Comparison of ENCODE assay signal across 16 cellular contexts in genomic region chr14:64970041-64970440, GRCh38. TPM values are rescaled to one million over a fixed set of nuclear protein-coding genes. Genes with fewer than 3 reads are reported as not detected.
DNase-seq lines count a peak whose midpoint lies in the region; ATAC-seq and TF ChIP-seq lines count a peak whose summit lies in the region.
"Had no signal": no experiment of that assay in that cellular context is flagged by ENCODE, and none has a peak within 500 bp of the region (broad histone marks: within the 10 kb centered on the region; RNA-seq: fewer than 3 reads in every experiment).

No MANE protein-coding gene starts in this region.

- peaks cover 16% of the 10 kb centered on the region for H3K4me1 ChIP-seq in CD8-positive, alpha-beta T cell (ENCODE audit: insufficient read depth, low read length)
- H3K4me1 ChIP-seq in KMS-11 (ENCODE audit: low read depth, poor library complexity, severe bottlenecking) (peaks cover 64% of the 10 kb centered on the region), endodermal cell (ENCODE audit: control insufficient read depth, insufficient read depth, low read length) (peaks cover 12% of the 10 kb centered on the region)

- H4K20me1 ChIP-seq in KMS-11 (ENCODE audit: insufficient read depth): no peaks in the 10 kb centered on the region

- peaks cover 25% of the 10 kb centered on the region for H3K4me1 Mint-ChIP-seq in CD8-positive, alpha-beta T cell (ENCODE audit: low read depth)
- H3K4me1 Mint-ChIP-seq in endodermal cell: peaks cover 36% of the 10 kb centered on the region
- H3K4me1 Mint-ChIP-seq in osteocyte (ENCODE audit: unreplicated experiment): peaks cover 34% of the 10 kb centered on the region
- H3K4me1 Mint-ChIP-seq in activated T-cell treated with anti-CD3 and anti-CD28 coated beads, Interleukin-2, amount 50 U/mL, for 4 hours (ENCODE audit: low read depth): peaks cover 8% of the 10 kb centered on the region

- no peak overlapping the region for H2AFZ ChIP-seq in KMS-11 (ENCODE audit: low read depth)

- no peaks in the 10 kb centered on the region for H3K36me3 Mint-ChIP-seq in CD8-positive, alpha-beta T cell
- peaks cover 12% of the 10 kb centered on the region for H3K36me3 Mint-ChIP-seq in endodermal cell (ENCODE audit: low read depth)
- no peaks in the 10 kb centered on the region for H3K36me3 Mint-ChIP-seq in osteocyte (ENCODE audit: unreplicated experiment)
- peaks cover 2% of the 10 kb centered on the region for H3K36me3 Mint-ChIP-seq in activated T-cell treated with anti-CD3 and anti-CD28 coated beads, Interleukin-2, amount 50 U/mL, for 4 hours (ENCODE audit: insufficient read depth)
- H3K36me3 Mint-ChIP-seq: activated naive CD4-positive, alpha-beta T cell treated with anti-CD3 and anti-CD28 coated beads, Interleukin-2, amount 50 U/mL, for 24 hours had no signal

- intact Hi-C loops in CD8-positive, alpha-beta T cell (cut with DNase I, micrococcal nuclease): loop anchor here in 1 of 2 experiments (5.0 kb wide), 1 partner anchor 43 kb away; no protein-coding TSS in a partner anchor

- 90 to 92% methylated on average over 3 of the region's 3 CpGs for WGBS in endodermal cell (ENCODE audit: insufficient coverage in 1 of 2, insufficient read length in 1 of 2), 2 experiments

- no peaks in the 10 kb centered on the region for H3K27me3 ChIP-seq in CD8-positive, alpha-beta T cell (ENCODE audit: insufficient read depth, low read length)
- H3K27me3 ChIP-seq in KMS-11 (ENCODE audit: insufficient read depth, low read depth) (no peaks in the 10 kb centered on the region), endodermal cell (ENCODE audit: control insufficient read depth, insufficient read depth, low read length, poor library complexity, severe bottlenecking) (no peaks in the 10 kb centered on the region)

- no peak overlapping the region for H3K27ac ChIP-seq in CD8-positive, alpha-beta T cell (ENCODE audit: low read depth, low read length)
- H3K27ac ChIP-seq in KMS-11 (peak overlapping the region; percentile 79), endodermal cell (ENCODE audit: low read depth, low read length) (no peak overlapping the region)

- no peaks in the 10 kb centered on the region for H3K36me3 ChIP-seq in CD8-positive, alpha-beta T cell (ENCODE audit: insufficient read depth, low read length)
- H3K36me3 ChIP-seq in KMS-11 (ENCODE audit: insufficient read depth) (no peaks in the 10 kb centered on the region), endodermal cell (ENCODE audit: control insufficient read depth, insufficient read depth, low read length) (no peaks in the 10 kb centered on the region)

- DNase-seq in CD8-positive, alpha-beta T cell: no peak
- no peak for DNase-seq in endodermal cell
- no peak for DNase-seq in osteocyte (ENCODE audit: extremely low spot score, unreplicated experiment)
- no peak for DNase-seq in cortex of kidney (lab: John Stamatoyannopoulos, UW)
- DNase-seq in activated T-cell treated with anti-CD3 and anti-CD28 coated beads, Interleukin-2, amount 50 U/mL, for 4 hours: no peak
- DNase-seq: activated CD4-positive, alpha-beta T cell treated with anti-CD3 and anti-CD28 coated beads for 1 hour; mammary epithelial cell; NCI-H1436; NCI-H526 treated with DMSO at 0.1 percent for 48 hours had no signal

- no peaks in the 10 kb centered on the region for H3K9me3 Mint-ChIP-seq in CD8-positive, alpha-beta T cell
- H3K9me3 Mint-ChIP-seq in endodermal cell (no peaks in the 10 kb centered on the region), osteocyte (ENCODE audit: unreplicated experiment) (no peaks in the 10 kb centered on the region)
- H3K9me3 Mint-ChIP-seq in activated T-cell treated with anti-CD3 and anti-CD28 coated beads, Interleukin-2, amount 50 U/mL, for 4 hours: no peaks in the 10 kb centered on the region
- H3K9me3 Mint-ChIP-seq: activated naive CD4-positive, alpha-beta T cell treated with anti-CD3 and anti-CD28 coated beads, Interleukin-2, amount 50 U/mL, for 24 hours had no signal

- no peaks in the 10 kb centered on the region for H3K27me3 Mint-ChIP-seq in CD8-positive, alpha-beta T cell (ENCODE audit: low read depth)
- H3K27me3 Mint-ChIP-seq in endodermal cell (ENCODE audit: insufficient read depth) (peaks cover 2% of the 10 kb centered on the region), osteocyte (ENCODE audit: unreplicated experiment) (no peaks in the 10 kb centered on the region)
- no peaks in the 10 kb centered on the region for H3K27me3 Mint-ChIP-seq in activated T-cell treated with anti-CD3 and anti-CD28 coated beads, Interleukin-2, amount 50 U/mL, for 4 hours (ENCODE audit: low read depth)
- H3K27me3 Mint-ChIP-seq: activated naive CD4-positive, alpha-beta T cell treated with anti-CD3 and anti-CD28 coated beads, Interleukin-2, amount 50 U/mL, for 24 hours had no signal

- no peak overlapping the region for H3K27ac Mint-ChIP-seq in CD8-positive, alpha-beta T cell
- peak overlapping the region; percentile 17 for H3K27ac Mint-ChIP-seq in endodermal cell
- no peak overlapping the region for H3K27ac Mint-ChIP-seq in osteocyte (ENCODE audit: unreplicated experiment)
- H3K27ac Mint-ChIP-seq: activated naive CD4-positive, alpha-beta T cell treated with anti-CD3 and anti-CD28 coated beads, Interleukin-2, amount 50 U/mL, for 24 hours; CD14-positive monocyte had no signal

- H3K9me3 ChIP-seq in CD8-positive, alpha-beta T cell (ENCODE audit: low read length): no peaks in the 10 kb centered on the region
- no peaks in the 10 kb centered on the region for H3K9me3 ChIP-seq in endodermal cell (ENCODE audit: control insufficient read depth, low read length)

- CTCF ChIA-PET in CD8-positive, alpha-beta T cell (lab: Charles Lee): interaction anchor here (0.8 to 2.0 kb wide), 5 partner anchors 14 to 34 kb away, joined by 3 to 7 read pairs (median 3); partner anchors contain the start of gene FNTB

- H3K4me3 Mint-ChIP-seq in CD8-positive, alpha-beta T cell: peak overlapping the region; percentile 81
- H3K4me3 Mint-ChIP-seq in endodermal cell: peak overlapping the region; percentile 76
- peak overlapping the region; percentile 14 for H3K4me3 Mint-ChIP-seq in osteocyte (ENCODE audit: unreplicated experiment)
- H3K4me3 Mint-ChIP-seq in activated T-cell treated with anti-CD3 and anti-CD28 coated beads, Interleukin-2, amount 50 U/mL, for 4 hours: no peak overlapping the region

- peak overlapping the region; percentile 81 for H3K4me2 ChIP-seq in KMS-11

- no peak for TF ChIP-seq CTCF in CD8-positive, alpha-beta T cell (IDR thresholded peaks at IDR 0.05)
- TF ChIP-seq CTCF in KMS-11 (conservative IDR thresholded peaks at IDR 0.05; ENCODE audit: low read depth, low read length) (no peak), endodermal cell (conservative IDR thresholded peaks at IDR 0.05) (no peak), osteocyte (IDR thresholded peaks at IDR 0.05) (no peak)

- POLR2A ChIA-PET in CD8-positive, alpha-beta T cell (lab: Charles Lee): interaction anchor here (1.3 to 2.6 kb wide), 3 partner anchors 11 to 55 kb away, joined by 4 to 12 read pairs (median 10); partner anchors contain the start of genes CHURC1 and FNTB

- H3K4me3 ChIP-seq in CD8-positive, alpha-beta T cell (ENCODE audit: low read depth, low read length): no peak overlapping the region
- H3K4me3 ChIP-seq in KMS-11 (IDR thresholded peaks at IDR 0.05; ENCODE audit: insufficient read depth, low read depth, low read length) (no peak overlapping the region), endodermal cell (ENCODE audit: low read length) (peak overlapping the region; percentile 83)
- H3K4me3 ChIP-seq: K562 had no signal

- H3K9ac ChIP-seq in KMS-11: peak overlapping the region; percentile 31; the same call in 1 of the 2 replicates
- H3K9ac ChIP-seq in endodermal cell (ENCODE audit: extremely low read depth, low read length, poor library complexity, severe bottlenecking): no peak overlapping the region

- H3K79me2 ChIP-seq in KMS-11 (ENCODE audit: insufficient read depth, low read depth): peaks cover 31% of the 10 kb centered on the region; the same call in 1 of the 2 replicates

- no peak for ATAC-seq in CD8-positive, alpha-beta T cell
- ATAC-seq in HG03432 (IDR thresholded peaks at IDR 0.05; ENCODE audit: unreplicated experiment) (no peak), GM18867 (IDR thresholded peaks at IDR 0.05; ENCODE audit: unreplicated experiment) (no peak)
- no peak for ATAC-seq in activated T-cell treated with anti-CD3 and anti-CD28 coated beads, Interleukin-2, amount 50 U/mL, for 4 hours
- ATAC-seq: K562 had no signal

RNA-seq across cellular contexts. Expression of gene RAB15, which starts 2.1 kb away (rescaled TPM):
- 1 to 10 TPM; 2.9 to 3.6 TPM for total RNA-seq in CD8-positive, alpha-beta T cell
- 10 to 100 TPM; 48.7 to 77.2 TPM for total RNA-seq in endodermal cell
- 27.7 TPM for polyA plus RNA-seq in endodermal cell (2013, experiment 1 of 2)
- polyA plus RNA-seq in endodermal cell (2013, experiment 2 of 2): 24.4 TPM
- 27.5 and 27.6 TPM in 2 replicates for total RNA-seq in osteocyte
- total RNA-seq in activated T-cell treated with anti-CD3 and anti-CD28 coated beads, Interleukin-2, amount 50 U/mL, for 4 hours: 1 to 10 TPM; 2.7 to 3.7 (median 3.5) TPM

RNA-seq across cellular contexts. Expression of gene FNTB, which starts 16.7 kb away (rescaled TPM):
- 1 to 10 TPM; 6.3 to 7.7 TPM for total RNA-seq in CD8-positive, alpha-beta T cell
- total RNA-seq in endodermal cell (10 to 100 TPM; 17.2 to 21.3 TPM), osteocyte (18.6 and 23.2 TPM in 2 replicates)
- 18.8 TPM for polyA plus RNA-seq in endodermal cell (2013, experiment 1 of 2)
- 22.1 TPM for polyA plus RNA-seq in endodermal cell (2013, experiment 2 of 2)
- 10 to 100 TPM in 2 of 3 donors, 1 to 10 TPM in 1; 9.4 to 11.7 (median 10.9) TPM for total RNA-seq in activated T-cell treated with anti-CD3 and anti-CD28 coated beads, Interleukin-2, amount 50 U/mL, for 4 hours

RNA-seq across cellular contexts. Expression of gene GPX2, which starts 27.5 kb away (rescaled TPM):
- total RNA-seq in CD8-positive, alpha-beta T cell: not detected
- total RNA-seq in endodermal cell: 1 to 10 TPM; 2.6 to 3.7 TPM
- 0.78 TPM for polyA plus RNA-seq in endodermal cell (2013, experiment 1 of 2)
- polyA plus RNA-seq in endodermal cell (2013, experiment 2 of 2): 1.3 TPM
- total RNA-seq in osteocyte: not detected in 2 replicates
- under 1 TPM in 1 of 3 donors, not detected in 2; 0.22 TPM for total RNA-seq in activated T-cell treated with anti-CD3 and anti-CD28 coated beads, Interleukin-2, amount 50 U/mL, for 4 hours
- total RNA-seq: cardiac septum had no signal
- polyA plus RNA-seq: CD14-positive monocyte, K562 had no signal

RNA-seq across cellular contexts. Expression of gene CHURC1, which starts 55.8 kb away (rescaled TPM):
- 10 to 100 TPM; 43.9 to 46.7 TPM for total RNA-seq in CD8-positive, alpha-beta T cell
- total RNA-seq in endodermal cell (10 to 100 TPM; 56.7 to 63.2 TPM), osteocyte (51.6 and 53.1 TPM in 2 replicates)
- 48.4 TPM for polyA plus RNA-seq in endodermal cell (2013, experiment 1 of 2)
- 36.6 TPM for polyA plus RNA-seq in endodermal cell (2013, experiment 2 of 2)
- 10 to 100 TPM; 48.3 to 55.8 (median 49.3) TPM for total RNA-seq in activated T-cell treated with anti-CD3 and anti-CD28 coated beads, Interleukin-2, amount 50 U/mL, for 4 hours
